8 cellular contexts compared by ENCODE assay signal in genomic region chr6:31399589-31400466, GRCh38. TPM values are rescaled to one million over a fixed set of nuclear protein-coding genes. Genes with fewer than 3 reads are reported as not detected.
DNase-seq lines count a peak whose midpoint lies in the region; ATAC-seq and TF ChIP-seq lines count a peak whose summit lies in the region.

No MANE protein-coding gene starts in this region.

- peaks cover 68% of the 10 kb centered on the region for H3K4me1 Mint-ChIP-seq in activated naive CD8-positive, alpha-beta T cell treated with anti-CD3 and anti-CD28 coated beads, Interleukin-2, amount 50 U/mL, for 24 hours

- no peaks in the 10 kb centered on the region for H3K27me3 Mint-ChIP-seq in activated naive CD8-positive, alpha-beta T cell treated with anti-CD3 and anti-CD28 coated beads, Interleukin-2, amount 50 U/mL, for 24 hours

- peak overlapping the region; percentile 69 for H3K4me3 ChIP-seq in thymus (ENCODE audit: low read length)

- peak overlapping the region; percentile 58 for H3K27ac ChIP-seq in thymus (ENCODE audit: low read depth)

- WGBS in thymus = under 1% methylated on average over 57 of the region's 57 CpGs

- ATAC-seq in SK-N-SH treated with all-trans-retinoic acid at 6 μM for 48 hours = peak; percentile 74
- ATAC-seq in activated naive CD8-positive, alpha-beta T cell treated with anti-CD3 and anti-CD28 coated beads, Interleukin-2, amount 50 U/mL, for 24 hours = peak; percentile 20
- no peak for ATAC-seq in HG03097 (IDR thresholded peaks at IDR 0.05; ENCODE audit: low FRiP score, unreplicated experiment)

- H3K36me3 ChIP-seq in thymus (ENCODE audit: control insufficient read depth, insufficient read depth) = no peaks in the 10 kb centered on the region

- no peaks in the 10 kb centered on the region for H3K27me3 ChIP-seq in thymus (ENCODE audit: control insufficient read depth, insufficient read depth)

- intact Hi-C loops in head of caudate nucleus (cut with DNase I) = no loop called here

- H3K9me3 ChIP-seq in thymus (ENCODE audit: control insufficient read depth) = no peaks in the 10 kb centered on the region

- H3K27ac Mint-ChIP-seq in activated naive CD8-positive, alpha-beta T cell treated with anti-CD3 and anti-CD28 coated beads, Interleukin-2, amount 50 U/mL, for 24 hours = peak overlapping the region; percentile 89

- H3K4me3 Mint-ChIP-seq in activated naive CD8-positive, alpha-beta T cell treated with anti-CD3 and anti-CD28 coated beads, Interleukin-2, amount 50 U/mL, for 24 hours = peak overlapping the region; percentile 78

- no peaks in the 10 kb centered on the region for H3K9me3 Mint-ChIP-seq in activated naive CD8-positive, alpha-beta T cell treated with anti-CD3 and anti-CD28 coated beads, Interleukin-2, amount 50 U/mL, for 24 hours

- no peaks in the 10 kb centered on the region for H3K36me3 Mint-ChIP-seq in activated naive CD8-positive, alpha-beta T cell treated with anti-CD3 and anti-CD28 coated beads, Interleukin-2, amount 50 U/mL, for 24 hours (ENCODE audit: low read depth)

- H3K4me1 ChIP-seq in thymus (ENCODE audit: control insufficient read depth, insufficient read depth, low read length) = no peaks in the 10 kb centered on the region

- DNase-seq in ELR (ENCODE audit: low read depth) (peak; percentile 95), HS-27A (ENCODE audit: low read depth) (peak; percentile 84), head of caudate nucleus (peak; percentile 69 to 94 (median 85)), non-pigmented ciliary epithelial cell (ENCODE audit: low read depth) (peak; percentile 68)
- peak; percentile 77 for DNase-seq in activated naive CD8-positive, alpha-beta T cell treated with anti-CD3 and anti-CD28 coated beads, Interleukin-2, amount 50 U/mL, for 24 hours

TF ChIP-seq in SK-N-SH treated with all-trans-retinoic acid at 6 μM for 48 hours, 23 proteins besides CTCF, POLR2A, EP300 and RAD21:
- peak; percentile 97 for TF ChIP-seq ZNF70 (CRISPR knock-in tag; IDR thresholded peaks at IDR 0.05)
- no peak for TF ChIP-seq PPARA (CRISPR knock-in tag; IDR thresholded peaks at IDR 0.05; ENCODE audit: borderline replicate concordance)
- no peak for TF ChIP-seq ZNF8 (CRISPR knock-in tag; IDR thresholded peaks at IDR 0.05)
- no peak for TF ChIP-seq POU6F1 (CRISPR knock-in tag; IDR thresholded peaks at IDR 0.05; ENCODE audit: borderline replicate concordance, low read depth)

RNA-seq across cellular contexts. Expression of gene MICA, which starts 3.6 kb away (rescaled TPM):
- polyA plus RNA-seq in thymus = 9.4 TPM

RNA-seq across cellular contexts. Expression of gene HLA-B, which starts 42.8 kb away (rescaled TPM):
- 2,173 TPM for polyA plus RNA-seq in thymus
